2 cellular contexts compared by ENCODE assay signal in genomic region chr14:87992349-87992719, GRCh38.
TF ChIP-seq lines count a peak whose summit lies in the region.

No MANE protein-coding gene starts in this region.

TF ChIP-seq in liver, 16 proteins besides CTCF, POLR2A, EP300 and RAD21:
- TF ChIP-seq FOXA2 (IDR thresholded peaks at IDR 0.05) (no peak), REST (IDR thresholded peaks at IDR 0.05) (no peak), NR2F2 (IDR thresholded peaks at IDR 0.05) (no peak), FOXA1 (IDR thresholded peaks at IDR 0.05) (no peak), TAF1 (conservative IDR thresholded peaks at IDR 0.05) (no peak), JUND (IDR thresholded peaks at IDR 0.05) (no peak), HNF4A (conservative IDR thresholded peaks at IDR 0.05) (no peak), EGR1 (IDR thresholded peaks at IDR 0.05; ENCODE audit: low read depth in 2 of 2) (no peak), YY1 (IDR thresholded peaks at IDR 0.05) (no peak), HNF4G (IDR thresholded peaks at IDR 0.05) (no peak), GABPA (IDR thresholded peaks at IDR 0.05 in 1 of 2, conservative IDR thresholded peaks at IDR 0.05 in 1 of 2) (no peak), ZBTB33 (IDR thresholded peaks at IDR 0.05) (no peak)

TF ChIP-seq in HepG2, 621 proteins besides CTCF, POLR2A, EP300 and RAD21:
- TF ChIP-seq ZNF770 (CRISPR knock-in tag; IDR thresholded peaks at IDR 0.05), result no peak
- no peak for TF ChIP-seq RERE (CRISPR knock-in tag; IDR thresholded peaks at IDR 0.05; ENCODE audit: low read depth)
- no peak for TF ChIP-seq ZNF362 (CRISPR knock-in tag; IDR thresholded peaks at IDR 0.05; ENCODE audit: borderline replicate concordance)
- TF ChIP-seq WIZ (CRISPR knock-in tag; IDR thresholded peaks at IDR 0.05), result no peak
- no peak for TF ChIP-seq U2AF2 (IDR thresholded peaks at IDR 0.05; ENCODE audit: low read depth, low read length)
- TF ChIP-seq MXD4 (CRISPR knock-in tag; IDR thresholded peaks at IDR 0.05), result no peak
- no peak for TF ChIP-seq JUN (CRISPR knock-in tag; IDR thresholded peaks at IDR 0.05)
